In genomic region chr2:102027703-102028059, GRCh38 we compare ENCODE assay signal across 2 cellular contexts.
TF ChIP-seq lines count a peak whose summit lies in the region.

No MANE protein-coding gene starts in this region.

TF ChIP-seq in A549, 52 proteins besides CTCF, POLR2A, EP300 and RAD21:
- TF ChIP-seq MYC (IDR thresholded peaks at IDR 0.05; ENCODE audit: borderline replicate concordance, low read length) (no peak), ZC3H11A (IDR thresholded peaks at IDR 0.05) (no peak), HMGXB4 (CRISPR knock-in tag; IDR thresholded peaks at IDR 0.05; ENCODE audit: borderline replicate concordance) (no peak), PBX3 (IDR thresholded peaks at IDR 0.05) (no peak), ATOH8 (CRISPR knock-in tag; IDR thresholded peaks at IDR 0.05; ENCODE audit: low read depth) (no peak)
TF ChIP-seq in A549: peak in this region for 0.

TF ChIP-seq in K562, 482 proteins besides CTCF, POLR2A, EP300 and RAD21 (continued from another document):
- TF ChIP-seq RFX5 (IDR thresholded peaks at IDR 0.05; ENCODE audit: low read depth, low read length) (no peak), MBD2 (IDR thresholded peaks at IDR 0.05; ENCODE audit: borderline replicate concordance, low read depth) (no peak), RBM39 (optimal IDR thresholded peaks at IDR 0.05; ENCODE audit: low read depth, low read length) (no peak), NFXL1 (CRISPR knock-in tag; IDR thresholded peaks at IDR 0.05) (no peak), ATF1 (CRISPR knock-in tag; IDR thresholded peaks at IDR 0.05) (no peak), ATF1 (tag; IDR thresholded peaks at IDR 0.05) (no peak), CLOCK (CRISPR knock-in tag; IDR thresholded peaks at IDR 0.05; ENCODE audit: borderline replicate concordance) (no peak), CCNT2 (IDR thresholded peaks at IDR 0.05; ENCODE audit: borderline replicate concordance, extremely low read depth, insufficient read length, low read depth, low read length) (no peak), FOXJ2 (tag; IDR thresholded peaks at IDR 0.05) (no peak), U2AF2 (optimal IDR thresholded peaks at IDR 0.05; ENCODE audit: low read depth, low read length) (no peak), SRSF7 (optimal IDR thresholded peaks at IDR 0.05; ENCODE audit: low read depth, low read length) (no peak), CBFB (CRISPR knock-in tag; IDR thresholded peaks at IDR 0.05) (no peak), ARNT (IDR thresholded peaks at IDR 0.05) (no peak)
